Comparison of ENCODE assay signal across 20 cellular contexts in genomic region chr3:174822320-174822719, GRCh38.
"Had no signal": no experiment of that assay in that cellular context is flagged by ENCODE, and none has a peak within 500 bp of the region (broad histone marks: within the 10 kb centered on the region; RNA-seq: fewer than 3 reads in every experiment).

No MANE protein-coding gene starts in this region.

- H3K9me3 ChIP-seq: colonic mucosa, esophagus squamous epithelium, psoas muscle, suprapubic skin, tibial nerve, upper lobe of right lung, vagina had no signal

- H3K27me3 ChIP-seq: colonic mucosa, esophagus squamous epithelium, spleen, suprapubic skin, tibial nerve, upper lobe of right lung, vagina had no signal

- H3K4me3 ChIP-seq: colonic mucosa, esophagus squamous epithelium, psoas muscle, spleen, suprapubic skin, tibial nerve, upper lobe of right lung, vagina had no signal

- H3K4me1 ChIP-seq: colonic mucosa, esophagus squamous epithelium, psoas muscle, spleen, suprapubic skin, tibial nerve, upper lobe of right lung, vagina had no signal

- H3K36me3 ChIP-seq: colonic mucosa, esophagus squamous epithelium, spleen, suprapubic skin, tibial nerve, upper lobe of right lung, vagina had no signal

- DNase-seq: colonic mucosa; dermis blood vessel endothelial cell; esophagus squamous epithelium; foreskin melanocyte; head of caudate nucleus; hippocampal formation; left colon; left ventricle myocardium superior; mesendoderm; naive B cell; nephron progenitor cell; psoas muscle; retina; spleen; stimulated activated CD4-positive, alpha-beta T cell treated with anti-CD3 and anti-CD28 coated beads, Interleukin-2, amount 100 ng/mL, for 24 hours; stimulated activated naive CD4-positive, alpha-beta T cell; upper lobe of right lung had no signal

- H3K27ac ChIP-seq: colonic mucosa, esophagus squamous epithelium, psoas muscle, spleen, suprapubic skin, tibial nerve, upper lobe of right lung, vagina had no signal
